32 cellular contexts compared by ENCODE assay signal in genomic region chr5:90384389-90384788, GRCh38. TPM values are rescaled to one million over a fixed set of nuclear protein-coding genes. Genes with fewer than 3 reads are reported as not detected.
DNase-seq lines count a peak whose midpoint lies in the region; ATAC-seq, FAIRE-seq and TF ChIP-seq lines count a peak whose summit lies in the region.
"Had no signal": no experiment of that assay in that cellular context is flagged by ENCODE, and none has a peak within 500 bp of the region (broad histone marks: within the 10 kb centered on the region; RNA-seq: fewer than 3 reads in every experiment).

No MANE protein-coding gene starts in this region.

- no peaks in the 10 kb centered on the region for H3K4me1 ChIP-seq in HEK293 (ENCODE audit: control insufficient read depth, insufficient read depth, low read length)
- H3K4me1 ChIP-seq in K562 (replicated peaks in 1 of 2; ENCODE audit: control insufficient read depth in 2 of 2, insufficient read depth in 2 of 2, low read length in 2 of 2): no peaks in the 10 kb centered on the region
- H3K4me1 ChIP-seq in H1 (replicated peaks in 1 of 4; ENCODE audit: control insufficient read depth in 3 of 4, insufficient read depth in 4 of 4, low read length in 3 of 4): no peaks in the 10 kb centered on the region
- H3K4me1 ChIP-seq: A549; BE2C; BLaER1; BLaER1 treated with 17β-estradiol and CSF1 and Interleukin-3, amounts not matched to agents 10 nM and 100 nM had no signal

- intact Hi-C loops in K562 (cut with micrococcal nuclease): no loop called here
- intact Hi-C loops in head of caudate nucleus (cut with DNase I): no loop called here

- H3K18ac ChIP-seq in H1 (ENCODE audit: extremely low read depth, low read length): no peak overlapping the region

- no peak for TF ChIP-seq POLR2A in K562 (conservative IDR thresholded peaks at IDR 0.05)
- TF ChIP-seq POLR2A in H1 (IDR thresholded peaks at IDR 0.05; ENCODE audit: control extremely low read depth in 1 of 2, low read depth in 2 of 2, low read length in 2 of 2): no peak

- H2BK120ac ChIP-seq in H1 (replicated peaks; ENCODE audit: low read depth, low read length): no peak overlapping the region

- H2BK20ac ChIP-seq in H1 (ENCODE audit: low read length): no peak overlapping the region

- CTCF ChIA-PET in HEK293 (lab: Yijun Ruan, JAX) (interaction anchor here (1.0 kb wide), 1 partner anchor 1509 kb away, joined by 6 read pairs; no protein-coding TSS in a partner anchor), K562 (lab: Yijun Ruan, JAX; ENCODE audit: low intra/inter-chr PET ratio) (interaction anchor here (1.0 kb wide), 1 partner anchor 119 kb away, joined by 3 read pairs; no protein-coding TSS in a partner anchor), H1 (lab: Charles Lee; ENCODE audit: partially characterized antibody) (interaction anchor here (0.6 to 1.8 kb wide), 4 partner anchors 12 to 941 kb away, joined by 3 to 6 read pairs (median 4); no protein-coding TSS in a partner anchor)

- no peak overlapping the region for H2BK15ac ChIP-seq in H1 (ENCODE audit: low read length)

- no peaks in the 10 kb centered on the region for H3K36me3 ChIP-seq in HEK293 (ENCODE audit: control insufficient read depth in 2 of 2, insufficient read depth in 1 of 2, low read length in 2 of 2)
- no peaks in the 10 kb centered on the region for H3K36me3 ChIP-seq in K562 (ENCODE audit: control insufficient read depth, insufficient read depth, low read length)
- no peaks in the 10 kb centered on the region for H3K36me3 ChIP-seq in H1 (ENCODE audit: control insufficient read depth in 2 of 4, insufficient read depth in 4 of 4, low read length in 3 of 4)
- H3K36me3 ChIP-seq: BE2C; BLaER1; BLaER1 treated with 17β-estradiol and CSF1 and Interleukin-3, amounts not matched to agents 10 nM and 100 nM had no signal

- H3K27ac ChIP-seq in HEK293 (ENCODE audit: extremely low read depth, low read depth, low read length) (no peak overlapping the region), K562 (ENCODE audit: extremely low read depth, low read depth, low read length) (no peak overlapping the region), H1 (ENCODE audit: low read depth, low read length) (no peak overlapping the region)
- H3K27ac ChIP-seq: 22Rv1; A549; BLaER1; BLaER1 treated with 17β-estradiol and CSF1 and Interleukin-3, amounts not matched to agents 10 nM and 100 nM; C4-2B had no signal

- H3K27me3 ChIP-seq in K562 (ENCODE audit: control insufficient read depth in 2 of 2, insufficient read depth in 2 of 2, low read length in 2 of 2) (no peaks in the 10 kb centered on the region; a peak in 1 of 5 replicates), H1 (replicated peaks in 1 of 4; ENCODE audit: control insufficient read depth in 3 of 4, extremely low read depth in 1 of 4, insufficient read depth in 3 of 4, low read length in 3 of 4) (no peaks in the 10 kb centered on the region)
- H3K27me3 ChIP-seq: BE2C; BLaER1; BLaER1 treated with 17β-estradiol and CSF1 and Interleukin-3, amounts not matched to agents 10 nM and 100 nM had no signal

- no peaks in the 10 kb centered on the region for H3K9me1 ChIP-seq in K562 (ENCODE audit: control insufficient read depth, insufficient read depth, low read length)

- no TSS peak for BruUV-seq in K562 (replicated peaks; lab: Mats Ljungman, UMichigan)

- H3K79me1 ChIP-seq in H1 (ENCODE audit: low read depth, low read length): no peaks in the 10 kb centered on the region

- no peak overlapping the region for H2BK12ac ChIP-seq in H1 (ENCODE audit: low read depth, low read length)

- TF ChIP-seq RAD21 in K562 (CRISPR knock-in tag; conservative IDR thresholded peaks at IDR 0.05 in 1 of 2, IDR thresholded peaks at IDR 0.05 in 1 of 2) (no peak), H1 (IDR thresholded peaks at IDR 0.05 in 1 of 2, conservative IDR thresholded peaks at IDR 0.05 in 1 of 2; ENCODE audit: low read depth in 2 of 2, low read length in 2 of 2) (no peak)

- no peak overlapping the region for H3K14ac ChIP-seq in H1 (ENCODE audit: insufficient read length)

- no peak overlapping the region for H4K91ac ChIP-seq in H1 (replicated peaks; ENCODE audit: insufficient read length, low read length)

- H3K56ac ChIP-seq in H1 (replicated peaks; ENCODE audit: insufficient read length, low read depth, low read length): no peak overlapping the region

- ATAC-seq in K562: no peak
- ATAC-seq in GM18517 (IDR thresholded peaks at IDR 0.05; ENCODE audit: unreplicated experiment): no peak
- ATAC-seq: A549; CD8-positive, alpha-beta T cell had no signal

- no peaks in the 10 kb centered on the region for H3K79me2 ChIP-seq in K562 (ENCODE audit: control insufficient read depth, insufficient read depth, low read length)
- H3K79me2 ChIP-seq in H1 (ENCODE audit: control insufficient read depth in 1 of 2, insufficient read depth in 2 of 2, low read length in 2 of 2): no peaks in the 10 kb centered on the region

- FAIRE-seq in K562 (lab: Jason Lieb, UNC) (no peak), H1 (lab: Jason Lieb, UNC) (no peak)
- FAIRE-seq: A204.1, A549 had no signal

- 0% methylated on average over 1 of the region's 1 CpG for WGBS in K562 (ENCODE audit: insufficient coverage, low coverage, missing lambda C conversion rate)
- WGBS in H1 (ENCODE audit: extremely low coverage in 1 of 2, insufficient coverage in 1 of 2, insufficient read length in 1 of 2, insufficient replicate concordance in 2 of 2, low coverage in 1 of 2, low lambda C conversion rate in 2 of 2, missing lambda C conversion rate in 1 of 2), 2 experiments: 86% methylated on average over 1 of the region's 1 CpG; no CpG with 5 or more reads in 1 of the 2 experiments

- TF ChIP-seq EP300 in K562 (IDR thresholded peaks at IDR 0.05; ENCODE audit: low read length): no peak
- TF ChIP-seq EP300 in H1 (IDR thresholded peaks at IDR 0.05; ENCODE audit: borderline replicate concordance in 1 of 2, low read depth in 2 of 2, low read length in 2 of 2): no peak

- no peak overlapping the region for H2BK5ac ChIP-seq in H1 (ENCODE audit: low read depth, low read length)

- H4K20me1 ChIP-seq in K562 (replicated peaks; ENCODE audit: control insufficient read depth, insufficient read depth, low read length) (no peaks in the 10 kb centered on the region), H1 (replicated peaks in 1 of 2; ENCODE audit: control insufficient read depth in 1 of 2, insufficient read depth in 2 of 2, low read length in 2 of 2) (no peaks in the 10 kb centered on the region)
- H4K20me1 ChIP-seq: BLaER1; BLaER1 treated with 17β-estradiol and CSF1 and Interleukin-3, amounts not matched to agents 10 nM and 100 nM had no signal

- H3K23me2 ChIP-seq in H1 (ENCODE audit: low read depth, low read length): no peaks in the 10 kb centered on the region

- no peak overlapping the region for H4K5ac ChIP-seq in H1 (ENCODE audit: insufficient read length, low read depth, low read length)

- no peak for DNase-seq in K562 (ENCODE audit: extremely low read depth in 1 of 4, low spot score in 3 of 4)
- DNase-seq in H1 (ENCODE audit: low read depth in 1 of 2, low spot score in 2 of 2): no peak
- DNase-seq in activated CD4-positive, alpha-beta T cell treated with anti-CD3 and anti-CD28 coated beads for 4 hours: no peak
- no peak for DNase-seq in head of caudate nucleus
- DNase-seq: 8988T; ACHN; AML-193; BE2C; C1 segment of cervical spinal cord; Caco-2; Calu3; CD4-positive, alpha-beta memory T cell; CD4-positive, alpha-beta T cell; CD4-positive, CD25-positive, alpha-beta regulatory T cell; CD8-positive, alpha-beta memory T cell; CD8-positive, alpha-beta T cell; COR-L47; DMS 273 treated with DMSO at 0.1 percent for 48 hours; DMS153; DMS53; DMS79; DMS79 treated with DMSO at 0.1 percent for 48 hours; DND-41; EL had no signal

- no peak overlapping the region for H3K23ac ChIP-seq in H1 (ENCODE audit: insufficient read length)

- TF ChIP-seq CTCF in HEK293 (tag by site-specific recombination; IDR thresholded peaks at IDR 0.05): no peak
- no peak for TF ChIP-seq CTCF in K562 (IDR thresholded peaks at IDR 0.05 in 2 of 3, conservative IDR thresholded peaks at IDR 0.05 in 1 of 3; ENCODE audit: insufficient read depth in 2 of 3, low read depth in 1 of 3, low read length in 3 of 3)
- no peak for TF ChIP-seq CTCF in H1 (IDR thresholded peaks at IDR 0.05; ENCODE audit: control extremely low read depth in 1 of 3, insufficient read depth in 1 of 3, low read depth in 1 of 3, low read length in 3 of 3)

- POLR2A ChIA-PET in HEK293 (lab: Yijun Ruan, JAX) (no interaction called here), K562 (lab: Yijun Ruan, JAX) (no interaction called here), H1 (lab: Charles Lee; ENCODE audit: partially characterized antibody) (no interaction called here)

- H3K9ac ChIP-seq in K562 (ENCODE audit: insufficient read depth in 1 of 2, low read depth in 2 of 2, low read length in 2 of 2): no peak overlapping the region
- no peak overlapping the region for H3K9ac ChIP-seq in H1 (replicated peaks in 1 of 4; ENCODE audit: extremely low read depth in 1 of 4, low read depth in 3 of 4, low read length in 3 of 4)
- H3K9ac ChIP-seq: BLaER1; BLaER1 treated with 17β-estradiol and CSF1 and Interleukin-3, amounts not matched to agents 10 nM and 100 nM had no signal

- H2AFZ ChIP-seq in K562 (ENCODE audit: low read depth, low read length) (no peak overlapping the region), H1 (ENCODE audit: low read length) (no peak overlapping the region)

- no peak overlapping the region for H3K4me3 ChIP-seq in HEK293 (ENCODE audit: low read depth, low read length)
- no peak overlapping the region for H3K4me3 ChIP-seq in K562
- no peak overlapping the region for H3K4me3 ChIP-seq in H1 (ENCODE audit: extremely low read depth in 1 of 4, insufficient read depth in 2 of 4, low read depth in 3 of 4, low read length in 4 of 4)
- H3K4me3 ChIP-seq: A549; BLaER1; BLaER1 treated with 17β-estradiol and CSF1 and Interleukin-3, amounts not matched to agents 10 nM and 100 nM had no signal

- H2AK5ac ChIP-seq in H1 (ENCODE audit: low read depth, low read length): no peak overlapping the region

- H3K4me2 ChIP-seq in K562 (ENCODE audit: insufficient read depth, low read length): no peak overlapping the region
- no peak overlapping the region for H3K4me2 ChIP-seq in H1 (ENCODE audit: insufficient read depth in 1 of 2, low read depth in 2 of 2, low read length in 2 of 2)
- H3K4me2 ChIP-seq: A549; BLaER1; BLaER1 treated with 17β-estradiol and CSF1 and Interleukin-3, amounts not matched to agents 10 nM and 100 nM had no signal

- in situ Hi-C loops in K562 (cut with MboI): no loop called here

- no peak overlapping the region for H4K8ac ChIP-seq in H1 (ENCODE audit: extremely low read depth, insufficient read depth, low read length)

- no peaks in the 10 kb centered on the region for H3K9me3 ChIP-seq in HEK293 (ENCODE audit: control insufficient read depth, insufficient read depth, low read depth, low read length)
- H3K9me3 ChIP-seq in K562 (replicated peaks; ENCODE audit: control insufficient read depth, insufficient read depth, low read depth, low read length): no peaks in the 10 kb centered on the region
- no peaks in the 10 kb centered on the region for H3K9me3 ChIP-seq in H1 (ENCODE audit: insufficient read depth in 2 of 2, low read depth in 1 of 2, low read length in 1 of 2)
- H3K9me3 ChIP-seq: A549; BE2C; BLaER1; BLaER1 treated with 17β-estradiol and CSF1 and Interleukin-3, amounts not matched to agents 10 nM and 100 nM; Caco-2 had no signal

- no peak overlapping the region for H3K4ac ChIP-seq in H1 (replicated peaks; ENCODE audit: insufficient read length, low read depth, low read length)

RNA-seq across cellular contexts. Expression of gene CETN3, which starts 25.2 kb away (rescaled TPM):
- 6.3 and 30.9 TPM in 2 replicates for total RNA-seq in K562 (2011; cell fraction: chromatin; rRNA removed; ENCODE audit: low replicate concordance)
- 2.3 and 5.0 TPM in 2 replicates for total RNA-seq in K562 (2011; cell fraction: nucleolus; rRNA removed)
- total RNA-seq in K562 (2011; cell fraction: nucleoplasm; rRNA removed): 11.4 and 21.7 TPM in 2 replicates
- total RNA-seq in K562 (2014; rRNA removed): 41.6 and 57.3 TPM in 2 replicates
- 99.4 and 121 TPM in 2 replicates for total RNA-seq in K562 (2014; rRNA removed; fragmentation: Illumina TruSeq; extraction: Trizol)
- 74.5 and 82.4 TPM in 2 replicates for total RNA-seq in K562 (2015; rRNA removed; fragmentation: Illumina TruSeq; extraction: Trizol)
- 42.8 and 43.3 TPM in 2 replicates for total RNA-seq in K562 (2021)
- polyA plus RNA-seq in K562 (2011; rRNA removed): 38.4 and 63.2 TPM in 2 replicates
- polyA plus RNA-seq in K562 (2011; cell fraction: cytosol; rRNA removed): 1.1 and 6.2 TPM in 2 replicates
- polyA plus RNA-seq in K562 (2011; cell fraction: nucleus; rRNA removed): 6.0 and 10.5 TPM in 2 replicates
- 46.4 and 76.7 TPM in 2 replicates for polyA plus RNA-seq in K562 (2012)
- polyA plus RNA-seq in K562 (2014; fragmentation: Illumina TruSeq; extraction: Trizol): 77.6 and 87.4 TPM in 2 replicates
- polyA plus RNA-seq in K562 (2014; fragmentation: Nextera tagmentation; extraction: Ambion mirVana): 10 to 100 TPM; 80.5 to 91.3 TPM
- 109 and 113 TPM in 2 replicates for polyA plus RNA-seq in K562 (2014; rRNA removed)
- 11.1 and 15.7 TPM in 2 replicates for polyA minus RNA-seq in K562 (2011; rRNA and poly(A)+ RNA removed)
- 5.7 and 9.1 TPM in 2 replicates for polyA minus RNA-seq in K562 (2011; cell fraction: cytosol; rRNA and poly(A)+ RNA removed)
- polyA minus RNA-seq in K562 (2011; cell fraction: nucleus; rRNA and poly(A)+ RNA removed): 11.0 and 27.2 TPM in 2 replicates
- total RNA-seq in H1 (2021; fragmentation: NEBNext Ultra II Directional; extraction: Animal tissue kit (Norgen Biotek cat#: 25700)): 38.4 and 43.8 TPM in 2 replicates
- polyA plus RNA-seq in H1 (2011; rRNA removed): 2.8 and 4.8 TPM in 2 replicates
- polyA plus RNA-seq in H1 (2011; cell fraction: cytosol; rRNA removed): 22.0 TPM
- polyA plus RNA-seq in H1 (2011; cell fraction: nucleus; rRNA removed): 0.96 TPM
- polyA plus RNA-seq in H1 (2012, experiment 1 of 2): 20.8 to 48.4 TPM (median 22.5 TPM) in 4 replicates
- polyA plus RNA-seq in H1 (2012, experiment 2 of 2): 13.2 TPM
- 22.6 TPM for polyA plus RNA-seq in H1 (2013, experiment 1 of 2)
- polyA plus RNA-seq in H1 (2013, experiment 2 of 2): 22.4 TPM
- polyA minus RNA-seq in H1 (2011; rRNA and poly(A)+ RNA removed): 1.1 and 1.2 TPM in 2 replicates
- 7.6 TPM for polyA minus RNA-seq in H1 (2011; cell fraction: cytosol; rRNA and poly(A)+ RNA removed)
- 4.6 TPM for polyA minus RNA-seq in H1 (2011; cell fraction: nucleus; rRNA and poly(A)+ RNA removed)

Comparison
In these comparisons a context has a peak if more than half of its experiments do, and no peak if none do; other contexts are left out.
1. Of the 44 proteins assayed by ChIP-seq in both K562 and HEK293: peak only in K562: none; only in HEK293: none; in both: ZNF146; in neither: 43.